In the genomic region with DNA sequence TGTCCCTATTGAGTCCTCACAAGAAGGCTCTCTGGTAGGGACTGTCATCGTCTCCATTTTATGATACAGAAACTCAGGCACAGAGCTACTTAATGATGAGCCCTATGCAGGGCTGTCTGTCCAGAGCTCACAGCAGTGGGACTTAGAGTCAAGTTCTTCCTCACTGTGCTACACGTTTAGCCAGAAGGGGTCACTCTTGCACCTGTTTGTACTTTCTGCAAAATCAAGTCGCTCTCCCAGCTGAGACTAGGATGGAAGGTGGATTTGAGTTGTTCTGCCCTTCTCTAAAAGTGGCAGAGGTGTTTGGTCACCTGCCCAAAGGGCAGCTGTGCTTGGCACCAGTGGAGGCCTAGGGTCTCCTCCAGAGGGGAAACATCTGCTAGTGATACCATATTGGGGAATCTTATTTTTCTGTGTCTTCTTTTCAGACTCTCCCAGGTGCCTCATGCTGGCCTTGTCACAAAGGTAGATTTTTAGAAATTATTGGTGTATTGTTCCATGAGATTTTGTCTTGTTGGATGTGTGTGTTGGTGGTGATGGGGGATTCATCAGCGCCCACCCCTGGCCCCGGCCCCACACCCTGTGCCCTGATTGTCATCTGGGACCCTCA, we compare ENCODE assay signal across 8 cellular contexts.
DNase-seq lines count a peak whose midpoint lies in the region; ATAC-seq, FAIRE-seq and TF ChIP-seq lines count a peak whose summit lies in the region.

No MANE protein-coding gene starts in this region.

- 49% methylated on average over 5 of the region's 5 CpGs for WGBS in right cardiac atrium
- WGBS in small intestine, 3 donors: 47 to 54% (median 52%) methylated on average over 5 of the region's 5 CpGs

- DNase-seq in NCI-H2107 (lab: John Stamatoyannopoulos, UW) (peak; percentile 28), NCI-H2107 treated with DMSO at 0.1 percent for 48 hours (lab: John Stamatoyannopoulos, UW; ENCODE audit: unreplicated experiment) (no peak), LNCaP clone FGC (ENCODE audit: low read depth) (peak; percentile 80), SK-N-MC (ENCODE audit: low read depth, low spot score) (peak; percentile 59), amniotic stem cell (lab: John Stamatoyannopoulos, UW) (peak; percentile 72), right cardiac atrium (no peak), small intestine (peak; percentile 75)

- H3K36me3 ChIP-seq in SK-N-MC (ENCODE audit: insufficient read depth, low read length) (no peaks in the 10 kb centered on the region; the same call in 1 of the 2 replicates), small intestine (ENCODE audit: control insufficient read depth in 2 of 2, insufficient read depth in 2 of 2, low read length in 2 of 2) (peaks cover 19 to 22% of the 10 kb centered on the region in 2 donors)

- no peak overlapping the region for H3K27ac ChIP-seq in SK-N-MC
- no peak overlapping the region for H3K27ac ChIP-seq in right cardiac atrium (ENCODE audit: low read length)
- H3K27ac ChIP-seq in small intestine (ENCODE audit: low read depth in 1 of 2, low read length in 1 of 2): no peak overlapping the region

- no peak overlapping the region for H3K9ac ChIP-seq in SK-N-MC (ENCODE audit: insufficient read length)

- H3K9me3 ChIP-seq in SK-N-MC (ENCODE audit: low read depth, low read length) (no peaks in the 10 kb centered on the region), right cardiac atrium (ENCODE audit: control insufficient read depth, low read length) (no peaks in the 10 kb centered on the region), small intestine (ENCODE audit: control insufficient read depth, low read depth) (no peaks in the 10 kb centered on the region)

- H3K4me3 ChIP-seq in LNCaP clone FGC (ENCODE audit: low read depth, low read length): no peak overlapping the region
- no peak overlapping the region for H3K4me3 ChIP-seq in SK-N-MC
- H3K4me3 ChIP-seq in right cardiac atrium (ENCODE audit: low read length): no peak overlapping the region
- no peak overlapping the region for H3K4me3 ChIP-seq in small intestine (ENCODE audit: low read depth in 1 of 2, low read length in 2 of 2)

- H3K27me3 ChIP-seq in right cardiac atrium (ENCODE audit: control insufficient read depth, insufficient read depth) (no peaks in the 10 kb centered on the region), small intestine (ENCODE audit: control insufficient read depth in 2 of 2, insufficient read depth in 2 of 2, low read length in 2 of 2) (no peaks in the 10 kb centered on the region)

- H3K4me1 ChIP-seq in right cardiac atrium (ENCODE audit: control insufficient read depth, insufficient read depth, low read length) (no peaks in the 10 kb centered on the region), small intestine (ENCODE audit: control insufficient read depth in 2 of 2, insufficient read depth in 1 of 2, low read depth in 1 of 2, low read length in 1 of 2) (no peaks in the 10 kb centered on the region)

- no peak for FAIRE-seq in small intestine (lab: Jason Lieb, UNC)

- ATAC-seq in right cardiac atrium (peak; percentile 53 to 54), GM19395 (IDR thresholded peaks at IDR 0.05; ENCODE audit: unreplicated experiment) (no peak)

- peak; percentile 93 for TF ChIP-seq CTCF in LNCaP clone FGC (IDR thresholded peaks at IDR 0.05; ENCODE audit: control insufficient read depth, extremely low read depth, insufficient read depth)

- intact Hi-C loops in right cardiac atrium (cut with DNase I): loop anchor here in 3 of 4 donors (5.0 to 10.0 kb wide), 4 partner anchors 130 to 197 kb away; a partner anchor contains a TSS

Comparison
In these comparisons a context has a peak if more than half of its experiments do, and no peak if none do; other contexts are left out.
1. DNase-seq: peak in NCI-H2107 (single experiment), LNCaP clone FGC (single experiment), SK-N-MC (single experiment), amniotic stem cell (single experiment) and small intestine (single experiment); none in NCI-H2107 treated with DMSO at 0.1 percent for 48 hours (single experiment) and right cardiac atrium (0 of 3).